ENCODE assay signal across 8 cellular contexts in genomic region chr19:14006085-14006765, GRCh38. TPM values are rescaled to one million over a fixed set of nuclear protein-coding genes. Genes with fewer than 3 reads are reported as not detected.
DNase-seq lines count a peak whose midpoint lies in the region; ATAC-seq and TF ChIP-seq lines count a peak whose summit lies in the region.

Gene RFX1 (minus strand): TSS chr19:14006320. CDS start chr19:13993843, 12,477 bp downstream.

- peak within 1 kb of the TSS; percentile 95 to 99 for H3K9ac ChIP-seq in duodenal mucosa (ENCODE audit: low read depth in 1 of 2, low read length in 2 of 2)

- H3K4me1 ChIP-seq in duodenal mucosa (ENCODE audit: control insufficient read depth in 1 of 2, insufficient read depth in 2 of 2, low read length in 2 of 2) (peaks cover 21 to 26% of the 10 kb centered on the region in 2 donors), right lobe of liver (peaks cover 0 to 16% (median 0%) of the 10 kb centered on the region in 4 donors)

- CTCF ChIA-PET in activated CD8-positive, alpha-beta T cell treated with anti-CD3 and anti-CD28 coated beads, Interleukin-2, amount 10 ng/mL, durations not matched to agents 7 days and 5 days (lab: Charles Lee), result interaction anchor here (1.0 to 2.6 kb wide), 5 partner anchors 19 to 131 kb away, joined by 3 to 11 read pairs (median 4); partner anchors contain the start of gene IL27RA

- H3K4me1 Mint-ChIP-seq in activated CD8-positive, alpha-beta T cell treated with anti-CD3 and anti-CD28 coated beads, Interleukin-2, amount 10 ng/mL, durations not matched to agents 7 days and 5 days (ENCODE audit: low read depth), result peaks cover 43% of the 10 kb centered on the region

- no peaks in the 10 kb centered on the region for H3K9me3 Mint-ChIP-seq in activated CD8-positive, alpha-beta T cell treated with anti-CD3 and anti-CD28 coated beads, Interleukin-2, amount 10 ng/mL, durations not matched to agents 7 days and 5 days (ENCODE audit: insufficient read depth)

- H3K4me3 Mint-ChIP-seq in activated CD8-positive, alpha-beta T cell treated with anti-CD3 and anti-CD28 coated beads, Interleukin-2, amount 10 ng/mL, durations not matched to agents 7 days and 5 days, result peak within 1 kb of the TSS; percentile 88

- peaks cover 3% of the 10 kb centered on the region for H3K36me3 Mint-ChIP-seq in activated CD8-positive, alpha-beta T cell treated with anti-CD3 and anti-CD28 coated beads, Interleukin-2, amount 10 ng/mL, durations not matched to agents 7 days and 5 days (ENCODE audit: low read depth)

- peak within 1 kb of the TSS; percentile 84 to 94 for H3K4me3 ChIP-seq in duodenal mucosa (ENCODE audit: low read depth in 1 of 2, low read length in 2 of 2)
- H3K4me3 ChIP-seq in right lobe of liver, result peak within 1 kb of the TSS; percentile 76 to 92 (median 88)

- no peaks in the 10 kb centered on the region for H3K27me3 Mint-ChIP-seq in activated CD8-positive, alpha-beta T cell treated with anti-CD3 and anti-CD28 coated beads, Interleukin-2, amount 10 ng/mL, durations not matched to agents 7 days and 5 days (ENCODE audit: low read depth)

- intact Hi-C loops in right lobe of liver (cut with DNase I), result no loop called here

- H3K36me3 ChIP-seq in duodenal mucosa (ENCODE audit: control insufficient read depth in 1 of 2, insufficient read depth in 2 of 2, low read length in 2 of 2), result no peaks in the 10 kb centered on the region
- no peaks in the 10 kb centered on the region for H3K36me3 ChIP-seq in right lobe of liver

- H3K27me3 ChIP-seq in duodenal mucosa (ENCODE audit: control insufficient read depth in 1 of 2, insufficient read depth in 2 of 2, low read length in 2 of 2), result no peaks in the 10 kb centered on the region
- no peaks in the 10 kb centered on the region for H3K27me3 ChIP-seq in right lobe of liver

- no peak for TF ChIP-seq POLR2A in right lobe of liver (IDR thresholded peaks at IDR 0.05)

- WGBS in right lobe of liver (ENCODE audit: insufficient coverage, low coverage, low lambda C conversion rate, missing lambda C conversion rate), result under 1% methylated on average over 24 of the region's 58 CpGs

- H3K9me3 ChIP-seq in duodenal mucosa (ENCODE audit: control insufficient read depth in 1 of 2, low read length in 2 of 2) (no peaks in the 10 kb centered on the region), right lobe of liver (no peaks in the 10 kb centered on the region)

- peak; percentile 80 for ATAC-seq in activated CD8-positive, alpha-beta T cell treated with anti-CD3 and anti-CD28 coated beads, Interleukin-2, amount 10 ng/mL, durations not matched to agents 7 days and 5 days
- peak; percentile 77 to 88 (median 80) for ATAC-seq in right lobe of liver

- H3K27ac Mint-ChIP-seq in activated CD8-positive, alpha-beta T cell treated with anti-CD3 and anti-CD28 coated beads, Interleukin-2, amount 10 ng/mL, durations not matched to agents 7 days and 5 days, result peak within 1 kb of the TSS; percentile 98

- peak; percentile 99 for DNase-seq in CD1c-positive myeloid dendritic cell (ENCODE audit: extremely low spot score)
- peak; percentile 93 for DNase-seq in GM20000 (ENCODE audit: low spot score)
- peak; percentile 100 for DNase-seq in HS-5 (ENCODE audit: low read depth)
- DNase-seq in NK-92 (lab: John Stamatoyannopoulos, UW; ENCODE audit: unreplicated experiment), result peak; percentile 93
- peak; percentile 100 for DNase-seq in activated CD8-positive, alpha-beta T cell treated with anti-CD3 and anti-CD28 coated beads, Interleukin-2, amount 10 ng/mL, durations not matched to agents 7 days and 5 days
- peak; percentile 99 to 100 (median 100) for DNase-seq in right lobe of liver
- peak; percentile 99 to 100 for DNase-seq in stimulated activated CD4-positive, alpha-beta T cell treated with anti-CD3 and anti-CD28 coated beads, Interleukin-4, amount 100 ng/mL, for 4 hours

- POLR2A ChIA-PET in activated CD8-positive, alpha-beta T cell treated with anti-CD3 and anti-CD28 coated beads, Interleukin-2, amount 10 ng/mL, durations not matched to agents 7 days and 5 days (lab: Charles Lee), result interaction anchor here (0.6 to 5.9 kb wide), 11 partner anchors 14 to 126 kb away, joined by 3 to 56 read pairs (median 5); partner anchors contain the start of genes DCAF15 and IL27RA

- TF ChIP-seq CTCF in GM20000 (IDR thresholded peaks at IDR 0.05; ENCODE audit: extremely low read depth, missing control alignments) (no peak), right lobe of liver (IDR thresholded peaks at IDR 0.05) (no peak)

- H3K27ac ChIP-seq in duodenal mucosa (ENCODE audit: low read depth, low read length) (peak within 1 kb of the TSS; percentile 100), right lobe of liver (peak within 1 kb of the TSS; percentile 97 to 100 (median 99))

RNA-seq across cellular contexts. Expression of gene RFX1, which starts in this region (rescaled TPM):
- 10 to 100 TPM; 15.9 to 17.7 TPM for total RNA-seq in activated CD8-positive, alpha-beta T cell treated with anti-CD3 and anti-CD28 coated beads, Interleukin-2, amount 10 ng/mL, durations not matched to agents 7 days and 5 days
- 1 to 10 TPM; 2.5 to 9.3 (median 5.7) TPM for total RNA-seq in right lobe of liver

Comparison
In these comparisons a context has a peak if more than half of its experiments do, and no peak if none do; other contexts are left out.
1. Peak in every context shown above with its lines: DNase-seq, ATAC-seq, H3K4me3 ChIP-seq and H3K27ac ChIP-seq.